1 cellular context compared by ENCODE assay signal in the genomic region with DNA sequence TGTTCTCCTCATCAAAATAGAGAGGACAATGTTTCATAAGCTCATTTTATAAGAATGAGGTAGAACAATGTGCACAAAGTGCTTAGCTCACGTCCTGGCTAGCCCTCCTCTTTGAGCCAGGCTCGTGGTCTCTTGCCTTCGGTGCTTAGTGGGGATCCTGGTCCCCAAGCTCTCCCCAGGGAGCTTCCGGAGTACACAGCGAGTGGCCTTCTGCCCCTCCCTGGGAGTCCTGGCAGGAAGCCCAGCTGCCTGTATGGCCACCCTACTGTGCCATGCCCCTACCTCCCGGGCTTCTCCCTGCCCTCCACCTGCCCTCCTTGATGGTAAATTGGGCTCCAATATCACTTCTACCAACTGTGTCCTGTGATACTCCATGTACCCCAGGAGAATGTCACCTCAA.
TF ChIP-seq lines count a peak whose summit lies in the region.

No MANE protein-coding gene starts in this region.

TF ChIP-seq in IMR-90, 13 proteins besides CTCF, POLR2A, EP300 and RAD21:
- TF ChIP-seq, protein P1, sequence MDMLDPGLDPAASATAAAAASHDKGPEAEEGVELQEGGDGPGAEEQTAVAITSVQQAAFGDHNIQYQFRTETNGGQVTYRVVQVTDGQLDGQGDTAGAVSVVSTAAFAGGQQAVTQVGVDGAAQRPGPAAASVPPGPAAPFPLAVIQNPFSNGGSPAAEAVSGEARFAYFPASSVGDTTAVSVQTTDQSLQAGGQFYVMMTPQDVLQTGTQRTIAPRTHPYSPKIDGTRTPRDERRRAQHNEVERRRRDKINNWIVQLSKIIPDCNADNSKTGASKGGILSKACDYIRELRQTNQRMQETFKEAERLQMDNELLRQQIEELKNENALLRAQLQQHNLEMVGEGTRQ (IDR thresholded peaks at IDR 0.05; ENCODE audit: low read depth, low read length), result no peak
- TF ChIP-seq RCOR1 (IDR thresholded peaks at IDR 0.05; ENCODE audit: insufficient replicate concordance, low read length), result no peak
- no peak for TF ChIP-seq CEBPB (IDR thresholded peaks at IDR 0.05; ENCODE audit: low read depth, low read length)
- no peak for TF ChIP-seq MXI1 (IDR thresholded peaks at IDR 0.05; ENCODE audit: borderline replicate concordance, low read depth, low read length)
- TF ChIP-seq FOS (IDR thresholded peaks at IDR 0.05; ENCODE audit: low read depth, low read length), result no peak
- TF ChIP-seq NFE2L2 (IDR thresholded peaks at IDR 0.05; ENCODE audit: low read depth, low read length), result no peak
- TF ChIP-seq MAFK (IDR thresholded peaks at IDR 0.05; ENCODE audit: low read depth, low read length), result no peak
- TF ChIP-seq RFX5 (IDR thresholded peaks at IDR 0.05; ENCODE audit: low read depth, low read length), result no peak
- no peak for TF ChIP-seq SMC3 (IDR thresholded peaks at IDR 0.05; ENCODE audit: low read depth, low read length)
- TF ChIP-seq MAZ (IDR thresholded peaks at IDR 0.05; ENCODE audit: borderline replicate concordance, low read depth, low read length), result no peak
- no peak for TF ChIP-seq BHLHE40 (IDR thresholded peaks at IDR 0.05; ENCODE audit: low read depth, low read length)
- TF ChIP-seq, protein P2, sequence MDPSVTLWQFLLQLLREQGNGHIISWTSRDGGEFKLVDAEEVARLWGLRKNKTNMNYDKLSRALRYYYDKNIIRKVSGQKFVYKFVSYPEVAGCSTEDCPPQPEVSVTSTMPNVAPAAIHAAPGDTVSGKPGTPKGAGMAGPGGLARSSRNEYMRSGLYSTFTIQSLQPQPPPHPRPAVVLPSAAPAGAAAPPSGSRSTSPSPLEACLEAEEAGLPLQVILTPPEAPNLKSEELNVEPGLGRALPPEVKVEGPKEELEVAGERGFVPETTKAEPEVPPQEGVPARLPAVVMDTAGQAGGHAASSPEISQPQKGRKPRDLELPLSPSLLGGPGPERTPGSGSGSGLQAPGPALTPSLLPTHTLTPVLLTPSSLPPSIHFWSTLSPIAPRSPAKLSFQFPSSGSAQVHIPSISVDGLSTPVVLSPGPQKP (IDR thresholded peaks at IDR 0.05; ENCODE audit: borderline replicate concordance, low read depth, low read length), result no peak
- TF ChIP-seq CHD1 (IDR thresholded peaks at IDR 0.05; ENCODE audit: low read depth, low read length), result no peak
